ENCODE assay signal across 15 cellular contexts in genomic region chr12:12926571-12927071, GRCh38. TPM values are rescaled to one million over a fixed set of nuclear protein-coding genes. Genes with fewer than 3 reads are reported as not detected.
DNase-seq lines count a peak whose midpoint lies in the region; ATAC-seq, FAIRE-seq and TF ChIP-seq lines count a peak whose summit lies in the region.
"Had no signal": no experiment of that assay in that cellular context is flagged by ENCODE, and none has a peak within 500 bp of the region (broad histone marks: within the 10 kb centered on the region; RNA-seq: fewer than 3 reads in every experiment).

No MANE protein-coding gene starts in this region.

- no peaks in the 10 kb centered on the region for H3K9me1 ChIP-seq in K562 (ENCODE audit: control insufficient read depth, insufficient read depth, low read length)

- in situ Hi-C loops in K562 (cut with MboI) = no loop called here

- no peaks in the 10 kb centered on the region for H4K20me1 ChIP-seq in K562 (replicated peaks; ENCODE audit: control insufficient read depth, insufficient read depth, low read length)

- peak; percentile 6 for FAIRE-seq in K562 (lab: Jason Lieb, UNC)
- FAIRE-seq: A204.1, islet of Langerhans had no signal

- H3K4me1 ChIP-seq in breast epithelium = no peaks in the 10 kb centered on the region
- peaks cover 0 to 6% of the 10 kb centered on the region in 2 experiments; a peak in 3 of 5 replicates for H3K4me1 ChIP-seq in K562 (replicated peaks in 1 of 2; ENCODE audit: control insufficient read depth in 2 of 2, insufficient read depth in 2 of 2, low read length in 2 of 2)
- no peaks in the 10 kb centered on the region for H3K4me1 ChIP-seq in left lung
- H3K4me1 ChIP-seq in effector memory CD4-positive, alpha-beta T cell (ENCODE audit: control insufficient read depth, insufficient read depth, low read length, poor library complexity, severe bottlenecking) = no peaks in the 10 kb centered on the region

- H3K79me2 ChIP-seq in K562 (ENCODE audit: control insufficient read depth, insufficient read depth, low read length) = peaks cover 10% of the 10 kb centered on the region

- no peaks in the 10 kb centered on the region for H3K36me3 Mint-ChIP-seq in MCF 10A (ENCODE audit: insufficient read depth, unreplicated experiment)
- H3K36me3 Mint-ChIP-seq in type B pancreatic cell = peaks cover 25% of the 10 kb centered on the region
- no peaks in the 10 kb centered on the region for H3K36me3 Mint-ChIP-seq in natural killer cell treated with Interleukin-12 subunit alpha and Interleukin-12 subunit beta and Interleukin-15 and Interleukin-18, amount 100 ng/mL, for 72 hours

- peak overlapping the region; percentile 94 for H2AFZ ChIP-seq in K562 (ENCODE audit: low read depth, low read length)

- no peaks in the 10 kb centered on the region for H3K27me3 ChIP-seq in breast epithelium
- H3K27me3 ChIP-seq in K562 (ENCODE audit: control insufficient read depth in 2 of 2, insufficient read depth in 2 of 2, low read length in 2 of 2) = no peaks in the 10 kb centered on the region
- no peaks in the 10 kb centered on the region for H3K27me3 ChIP-seq in left lung
- H3K27me3 ChIP-seq in effector memory CD4-positive, alpha-beta T cell (replicated peaks; ENCODE audit: control insufficient read depth, insufficient read depth, low read length, poor library complexity, severe bottlenecking) = no peaks in the 10 kb centered on the region

- H3K9me3 ChIP-seq in breast epithelium = no peaks in the 10 kb centered on the region
- H3K9me3 ChIP-seq in K562 (replicated peaks; ENCODE audit: control insufficient read depth, insufficient read depth, low read depth, low read length) = no peaks in the 10 kb centered on the region; the same call in 1 of the 2 replicates
- no peaks in the 10 kb centered on the region for H3K9me3 ChIP-seq in left lung
- no peaks in the 10 kb centered on the region for H3K9me3 ChIP-seq in effector memory CD4-positive, alpha-beta T cell (ENCODE audit: control insufficient read depth, low read length)

- no peak for TF ChIP-seq POLR2A in breast epithelium (IDR thresholded peaks at IDR 0.05)
- no peak for TF ChIP-seq POLR2A in K562 (conservative IDR thresholded peaks at IDR 0.05)

- peak overlapping the region in 1 of 3 donors; percentile 62 for H3K4me3 ChIP-seq in breast epithelium
- no peak overlapping the region for H3K4me3 ChIP-seq in K562
- H3K4me3 ChIP-seq in left lung = no peak overlapping the region
- H3K4me3 ChIP-seq in effector memory CD4-positive, alpha-beta T cell (ENCODE audit: insufficient read depth, low read depth, low read length, poor library complexity, severe bottlenecking) = no peak overlapping the region

- H3K9ac ChIP-seq in K562 (ENCODE audit: insufficient read depth in 1 of 2, low read depth in 2 of 2, low read length in 2 of 2) = peak overlapping the region in 1 of 2 experiments; percentile 37; a peak in 1 of 4 replicates

- no peak for TF ChIP-seq EP300 in K562 (IDR thresholded peaks at IDR 0.05; ENCODE audit: low read length)

- no peak for TF ChIP-seq RAD21 in K562 (CRISPR knock-in tag; conservative IDR thresholded peaks at IDR 0.05 in 1 of 2, IDR thresholded peaks at IDR 0.05 in 1 of 2)

- CTCF ChIA-PET in MCF 10A (lab: Yijun Ruan, JAX) (interaction anchor here (0.5 to 1.8 kb wide), 10 partner anchors 8 to 328 kb away, joined by 3 to 14 read pairs (median 4); no protein-coding TSS in a partner anchor), K562 (lab: Yijun Ruan, JAX; ENCODE audit: low intra/inter-chr PET ratio) (interaction anchor here (0.6 kb wide), 1 partner anchor 29 kb away, joined by 5 read pairs; no protein-coding TSS in a partner anchor)

- H3K36me3 ChIP-seq in breast epithelium (no peaks in the 10 kb centered on the region), K562 (ENCODE audit: control insufficient read depth, insufficient read depth, low read length) (peaks cover 12% of the 10 kb centered on the region; the same call in 1 of the 3 replicates), left lung (no peaks in the 10 kb centered on the region)
- H3K36me3 ChIP-seq in effector memory CD4-positive, alpha-beta T cell (ENCODE audit: control insufficient read depth, insufficient read depth, low read length) = no peaks in the 10 kb centered on the region

- peak overlapping the region; percentile 76 for H3K4me2 ChIP-seq in K562 (ENCODE audit: insufficient read depth, low read length)

- BruUV-seq in MCF 10A (replicated peaks; lab: Mats Ljungman, UMichigan) = no TSS peak
- no TSS peak for BruUV-seq in K562 (replicated peaks; lab: Mats Ljungman, UMichigan)

- DNase-seq in MCF 10A (ENCODE audit: unreplicated experiment) = no peak
- DNase-seq in breast epithelium (ENCODE audit: low spot score in 2 of 2) = no peak
- DNase-seq in K562 (ENCODE audit: extremely low read depth in 1 of 4, low spot score in 3 of 4) = no peak
- no peak for DNase-seq in left lung
- DNase-seq in type B pancreatic cell (ENCODE audit: extremely low spot score, unreplicated experiment) = no peak
- DNase-seq in NCI-H524 treated with DMSO at 0.1 percent for 48 hours (lab: John Stamatoyannopoulos, UW) = no peak
- DNase-seq in effector memory CD4-positive, alpha-beta T cell = no peak
- DNase-seq in natural killer cell treated with Interleukin-12 subunit alpha and Interleukin-12 subunit beta and Interleukin-15 and Interleukin-18, amount 100 ng/mL, for 72 hours (ENCODE audit: low spot score) = no peak
- DNase-seq: NCI-H2171 treated with DMSO at 0.1 percent for 48 hours had no signal

- intact Hi-C loops in MCF 10A (cut with micrococcal nuclease) (no loop called here), breast epithelium (cut with DNase I; ENCODE audit: low total_unique reads) (no loop called here), K562 (cut with micrococcal nuclease) (no loop called here), left lung (cut with DNase I) (no loop called here)

- POLR2A ChIA-PET in MCF 10A (lab: Yijun Ruan, JAX) (interaction anchor here (0.5 to 1.2 kb wide), 5 partner anchors 30 to 731 kb away, joined by 3 read pairs; no protein-coding TSS in a partner anchor), K562 (lab: Yijun Ruan, JAX) (interaction anchor here (0.6 to 0.7 kb wide), 2 partner anchors 12 to 131 kb away, joined by 3 read pairs; no protein-coding TSS in a partner anchor)

- WGBS in K562 (ENCODE audit: insufficient coverage, low coverage, missing lambda C conversion rate) = 87% methylated on average over 15 of the region's 18 CpGs

- H3K4me1 Mint-ChIP-seq in MCF 10A (ENCODE audit: insufficient read depth, unreplicated experiment) (peaks cover 15% of the 10 kb centered on the region), type B pancreatic cell (ENCODE audit: unreplicated experiment) (peaks cover 4% of the 10 kb centered on the region)
- H3K4me1 Mint-ChIP-seq in natural killer cell treated with Interleukin-12 subunit alpha and Interleukin-12 subunit beta and Interleukin-15 and Interleukin-18, amount 100 ng/mL, for 72 hours (ENCODE audit: low read depth in 2 of 2) = peaks cover 0 to 5% of the 10 kb centered on the region in 2 donors
- H3K4me1 Mint-ChIP-seq: activated CD4-positive, alpha-beta T cell treated with anti-CD3 and anti-CD28 coated beads, Interleukin-2, amount 10 ng/mL, durations not matched to agents 24 days and 14 days; nephron had no signal

- ATAC-seq in K562 (no peak; the same call in 2 of the 3 replicates), left lung (peak; percentile 2)
- ATAC-seq in natural killer cell treated with Interleukin-12 subunit alpha and Interleukin-12 subunit beta and Interleukin-15 and Interleukin-18, amount 100 ng/mL, for 72 hours = no peak

- H3K4me3 Mint-ChIP-seq in MCF 10A (ENCODE audit: unreplicated experiment) = peak overlapping the region; percentile 75
- H3K4me3 Mint-ChIP-seq in type B pancreatic cell = no peak overlapping the region
- no peak overlapping the region for H3K4me3 Mint-ChIP-seq in natural killer cell treated with Interleukin-12 subunit alpha and Interleukin-12 subunit beta and Interleukin-15 and Interleukin-18, amount 100 ng/mL, for 72 hours
- H3K4me3 Mint-ChIP-seq: activated CD4-positive, alpha-beta T cell treated with anti-CD3 and anti-CD28 coated beads, Interleukin-2, amount 10 ng/mL, durations not matched to agents 24 days and 14 days had no signal

- H3K27ac Mint-ChIP-seq in MCF 10A (ENCODE audit: low read depth, unreplicated experiment) (no peak overlapping the region), type B pancreatic cell (peak overlapping the region; percentile 79)
- H3K27ac Mint-ChIP-seq in natural killer cell treated with Interleukin-12 subunit alpha and Interleukin-12 subunit beta and Interleukin-15 and Interleukin-18, amount 100 ng/mL, for 72 hours = no peak overlapping the region
- H3K27ac Mint-ChIP-seq: activated CD4-positive, alpha-beta T cell treated with anti-CD3 and anti-CD28 coated beads, Interleukin-2, amount 10 ng/mL, durations not matched to agents 24 days and 14 days; activated T-cell treated with anti-CD3 and anti-CD28 coated beads, Interleukin-2, amount 50 U/mL, for 72 hours had no signal

- TF ChIP-seq CTCF in MCF 10A (IDR thresholded peaks at IDR 0.05; ENCODE audit: unreplicated experiment) (no peak), breast epithelium (IDR thresholded peaks at IDR 0.05) (no peak), K562 (IDR thresholded peaks at IDR 0.05 in 2 of 3, conservative IDR thresholded peaks at IDR 0.05 in 1 of 3; ENCODE audit: insufficient read depth in 2 of 3, low read depth in 1 of 3, low read length in 3 of 3) (no peak), left lung (IDR thresholded peaks at IDR 0.05) (no peak), type B pancreatic cell (conservative IDR thresholded peaks at IDR 0.05) (no peak)

- H3K27me3 Mint-ChIP-seq in MCF 10A (ENCODE audit: insufficient read depth, unreplicated experiment) (no peaks in the 10 kb centered on the region), type B pancreatic cell (peaks cover 4% of the 10 kb centered on the region)
- H3K27me3 Mint-ChIP-seq in natural killer cell treated with Interleukin-12 subunit alpha and Interleukin-12 subunit beta and Interleukin-15 and Interleukin-18, amount 100 ng/mL, for 72 hours = peaks cover 7 to 10% of the 10 kb centered on the region in 2 donors

- H3K9me3 Mint-ChIP-seq in MCF 10A (ENCODE audit: unreplicated experiment) = no peaks in the 10 kb centered on the region
- no peaks in the 10 kb centered on the region for H3K9me3 Mint-ChIP-seq in type B pancreatic cell
- no peaks in the 10 kb centered on the region for H3K9me3 Mint-ChIP-seq in natural killer cell treated with Interleukin-12 subunit alpha and Interleukin-12 subunit beta and Interleukin-15 and Interleukin-18, amount 100 ng/mL, for 72 hours
- H3K9me3 Mint-ChIP-seq: activated CD4-positive, alpha-beta T cell treated with anti-CD3 and anti-CD28 coated beads, Interleukin-2, amount 10 ng/mL, durations not matched to agents 24 days and 14 days; activated T-cell treated with anti-CD3 and anti-CD28 coated beads, Interleukin-2, amount 50 U/mL, for 72 hours had no signal

- peak overlapping the region in 1 of 2 donors; percentile 66 for H3K27ac ChIP-seq in breast epithelium
- H3K27ac ChIP-seq in K562 (ENCODE audit: extremely low read depth, low read depth, low read length) = peak overlapping the region; percentile 74
- no peak overlapping the region for H3K27ac ChIP-seq in left lung
- H3K27ac ChIP-seq in effector memory CD4-positive, alpha-beta T cell (ENCODE audit: insufficient read depth, low read length, poor library complexity, severe bottlenecking) = no peak overlapping the region

RNA-seq across cellular contexts. Expression of gene GPRC5D, which starts 25.3 kb away (rescaled TPM):
- not detected in 2 replicates for total RNA-seq in MCF 10A (2022)
- not detected for total RNA-seq in breast epithelium
- not detected in 2 replicates for total RNA-seq in K562 (2011; cell fraction: chromatin; rRNA removed; ENCODE audit: low replicate concordance)
- not detected in 2 replicates for total RNA-seq in K562 (2011; cell fraction: nucleolus; rRNA removed)
- total RNA-seq in K562 (2011; cell fraction: nucleoplasm; rRNA removed) = not detected in 2 replicates
- total RNA-seq in K562 (2014; rRNA removed) = not detected in 2 replicates
- not detected in 2 replicates for total RNA-seq in K562 (2014; rRNA removed; fragmentation: Illumina TruSeq; extraction: Trizol)
- not detected in 2 replicates for total RNA-seq in K562 (2015; rRNA removed; fragmentation: Illumina TruSeq; extraction: Trizol)
- total RNA-seq in K562 (2021) = not detected in 2 replicates
- polyA plus RNA-seq in K562 (2011; rRNA removed) = 0.08 TPM in 1 of 2 replicates, not detected in the other
- polyA plus RNA-seq in K562 (2011; cell fraction: cytosol; rRNA removed) = not detected in 2 replicates
- not detected in 2 replicates for polyA plus RNA-seq in K562 (2011; cell fraction: nucleus; rRNA removed)
- 0.86 and 1.0 TPM in 2 replicates for polyA plus RNA-seq in K562 (2012)
- polyA plus RNA-seq in K562 (2014; fragmentation: Illumina TruSeq; extraction: Trizol) = not detected in 2 replicates
- polyA plus RNA-seq in K562 (2014; fragmentation: Nextera tagmentation; extraction: Ambion mirVana) = 1 to 10 TPM; 1.0 to 1.1 TPM
- polyA plus RNA-seq in K562 (2014; rRNA removed) = not detected in 2 replicates
- not detected in 2 replicates for polyA minus RNA-seq in K562 (2011; rRNA and poly(A)+ RNA removed)
- polyA minus RNA-seq in K562 (2011; cell fraction: cytosol; rRNA and poly(A)+ RNA removed) = not detected in 2 replicates
- not detected in 2 replicates for polyA minus RNA-seq in K562 (2011; cell fraction: nucleus; rRNA and poly(A)+ RNA removed)
- not detected for total RNA-seq in left lung
- 5.5 TPM in 1 of 2 replicates, not detected in the other for total RNA-seq in type B pancreatic cell (ENCODE audit: low replicate concordance)
- total RNA-seq in natural killer cell treated with Interleukin-12 subunit alpha and Interleukin-12 subunit beta and Interleukin-15 and Interleukin-18, amount 100 ng/mL, for 72 hours = not detected
- total RNA-seq: activated CD4-positive, alpha-beta T cell treated with anti-CD3 and anti-CD28 coated beads, Interleukin-2, amount 10 ng/mL, durations not matched to agents 24 days and 14 days; activated T-cell treated with anti-CD3 and anti-CD28 coated beads, Interleukin-2, amount 50 U/mL, for 72 hours; HT1080 had no signal

RNA-seq across cellular contexts. Expression of gene GPRC5A, which starts 35.3 kb away (rescaled TPM):
- total RNA-seq in MCF 10A (2022) = 24.1 and 42.1 TPM in 2 replicates
- 10 to 100 TPM; 10.9 to 40.1 (median 21.6) TPM for total RNA-seq in breast epithelium
- 0.16 and 0.65 TPM in 2 replicates for total RNA-seq in K562 (2011; cell fraction: chromatin; rRNA removed; ENCODE audit: low replicate concordance)
- total RNA-seq in K562 (2011; cell fraction: nucleolus; rRNA removed) = 0.17 and 0.26 TPM in 2 replicates
- 0.07 and 0.23 TPM in 2 replicates for total RNA-seq in K562 (2011; cell fraction: nucleoplasm; rRNA removed)
- not detected in 2 replicates for total RNA-seq in K562 (2014; rRNA removed)
- total RNA-seq in K562 (2014; rRNA removed; fragmentation: Illumina TruSeq; extraction: Trizol) = not detected in 2 replicates
- total RNA-seq in K562 (2015; rRNA removed; fragmentation: Illumina TruSeq; extraction: Trizol) = not detected in 2 replicates
- total RNA-seq in K562 (2021) = 0.64 and 0.78 TPM in 2 replicates
- 0.08 and 0.18 TPM in 2 replicates for polyA plus RNA-seq in K562 (2011; rRNA removed)
- 0.28 and 0.66 TPM in 2 replicates for polyA plus RNA-seq in K562 (2011; cell fraction: cytosol; rRNA removed)
- polyA plus RNA-seq in K562 (2011; cell fraction: nucleus; rRNA removed) = 0.06 and 0.29 TPM in 2 replicates
- 0.03 and 0.04 TPM in 2 replicates for polyA plus RNA-seq in K562 (2012)
- 0.01 and 0.03 TPM in 2 replicates for polyA plus RNA-seq in K562 (2014; fragmentation: Illumina TruSeq; extraction: Trizol)
- polyA plus RNA-seq in K562 (2014; fragmentation: Nextera tagmentation; extraction: Ambion mirVana) = not detected
- polyA plus RNA-seq in K562 (2014; rRNA removed) = 0.04 TPM in 1 of 2 replicates, not detected in the other
- polyA minus RNA-seq in K562 (2011; rRNA and poly(A)+ RNA removed) = 0.18 and 0.53 TPM in 2 replicates
- 0.38 and 2.5 TPM in 2 replicates for polyA minus RNA-seq in K562 (2011; cell fraction: cytosol; rRNA and poly(A)+ RNA removed)
- polyA minus RNA-seq in K562 (2011; cell fraction: nucleus; rRNA and poly(A)+ RNA removed) = 0.44 and 0.54 TPM in 2 replicates
- total RNA-seq in left lung = 1,000 to 10,000 TPM in 1 of 2 donors, 100 to 1,000 TPM in 1; 478 to 1,562 TPM
- total RNA-seq in type B pancreatic cell (ENCODE audit: low replicate concordance) = 152 and 1,119 TPM in 2 replicates
- not detected for total RNA-seq in natural killer cell treated with Interleukin-12 subunit alpha and Interleukin-12 subunit beta and Interleukin-15 and Interleukin-18, amount 100 ng/mL, for 72 hours
- total RNA-seq: activated CD4-positive, alpha-beta T cell treated with anti-CD3 and anti-CD28 coated beads, Interleukin-2, amount 10 ng/mL, durations not matched to agents 24 days and 14 days had no signal

Comparison
In these comparisons a context has a peak if more than half of its experiments do, and no peak if none do; other contexts are left out.
1. RNA of gene GPRC5A, which starts 35.3 kb away (total RNA-seq): 478 to 1,562 TPM in left lung, 152 to 1,119 TPM in type B pancreatic cell, 24.1 to 42.1 TPM in MCF 10A and 10.9 to 40.1 TPM in breast epithelium; not detected in natural killer cell treated with Interleukin-12 subunit alpha and Interleukin-12 subunit beta and Interleukin-15 and Interleukin-18, amount 100 ng/mL, for 72 hours and 0.07 to 0.78 TPM in K562; every median in the first group is over 4 times any median in the second.